19 cellular contexts compared by ENCODE assay signal in genomic region chr20:37833172-37833915, GRCh38.
DNase-seq lines count a peak whose midpoint lies in the region; ATAC-seq and TF ChIP-seq lines count a peak whose summit lies in the region.
"Had no signal": no experiment of that assay in that cellular context is flagged by ENCODE, and none has a peak within 500 bp of the region (broad histone marks: within the 10 kb centered on the region; RNA-seq: fewer than 3 reads in every experiment).

No MANE protein-coding gene starts in this region.

- CTCF ChIA-PET in activated naive CD4-positive, alpha-beta T cell treated with anti-CD3 and anti-CD28 coated beads for 36 hours (lab: Charles Lee): no interaction called here

- no peaks in the 10 kb centered on the region for H3K9me3 Mint-ChIP-seq in HFFc6
- no peaks in the 10 kb centered on the region for H3K9me3 Mint-ChIP-seq in activated naive CD4-positive, alpha-beta T cell treated with anti-CD3 and anti-CD28 coated beads for 36 hours
- H3K9me3 Mint-ChIP-seq: CD4-positive, alpha-beta T cell had no signal

- no peaks in the 10 kb centered on the region for H3F3A ChIP-seq in neural cell (ENCODE audit: insufficient read depth, low read length, poor library complexity, severe bottlenecking)

- H3K27me3 ChIP-seq in neural cell (ENCODE audit: insufficient read depth, low read depth, low read length): no peaks in the 10 kb centered on the region
- H3K27me3 ChIP-seq: SJSA1 had no signal

- H3K9me3 ChIP-seq in neural cell (ENCODE audit: low read length): no peaks in the 10 kb centered on the region
- H3K9me3 ChIP-seq: Caco-2, SJSA1 had no signal

- H3K4me2 ChIP-seq in neural cell (ENCODE audit: low read length): no peak overlapping the region

- no peak overlapping the region for H2AFZ ChIP-seq in neural cell (ENCODE audit: low read depth, low read length)
- H2AFZ ChIP-seq: GM23248 had no signal

- H3K9ac ChIP-seq in neural cell (ENCODE audit: low read length): no peak overlapping the region
- H3K9ac ChIP-seq: GM23248 had no signal

- no peaks in the 10 kb centered on the region for H3K36me3 Mint-ChIP-seq in HFFc6 (ENCODE audit: low read depth)
- H3K36me3 Mint-ChIP-seq in activated naive CD4-positive, alpha-beta T cell treated with anti-CD3 and anti-CD28 coated beads for 36 hours (ENCODE audit: low read depth): peaks cover 2% of the 10 kb centered on the region

- no peak for TF ChIP-seq RAD21 in neural cell (conservative IDR thresholded peaks at IDR 0.05)

- intact Hi-C loops in activated naive CD4-positive, alpha-beta T cell treated with anti-CD3 and anti-CD28 coated beads for 36 hours (cut with micrococcal nuclease): no loop called here

- H3K4me3 ChIP-seq in neural cell (ENCODE audit: low read length): no peak overlapping the region
- H3K4me3 ChIP-seq: GM23248, SJSA1 had no signal

- no peak overlapping the region for H3K27ac ChIP-seq in neural cell (ENCODE audit: low read length)
- H3K27ac ChIP-seq: GM23248, SJSA1 had no signal

- no peaks in the 10 kb centered on the region for H3K79me2 ChIP-seq in neural cell (replicated peaks; ENCODE audit: insufficient read depth, low read length)

- H3K36me3 ChIP-seq in neural cell (ENCODE audit: insufficient read depth, low read length): no peaks in the 10 kb centered on the region
- H3K36me3 ChIP-seq: SJSA1 had no signal

- H4K20me1 ChIP-seq in neural cell (ENCODE audit: insufficient read depth): no peaks in the 10 kb centered on the region

- DNase-seq in NCI-H2227 treated with DMSO at 0.1 percent for 48 hours (lab: John Stamatoyannopoulos, UW) (peak; percentile 21), NCI-H2227 (lab: John Stamatoyannopoulos, UW; ENCODE audit: unreplicated experiment) (no peak), ELF-1 (ENCODE audit: low read depth, low spot score) (peak; percentile 74), cerebellar cortex (ENCODE audit: low spot score) (peak; percentile 76), HFFc6 (no peak)
- no peak for DNase-seq in activated naive CD4-positive, alpha-beta T cell treated with anti-CD3 and anti-CD28 coated beads for 36 hours
- DNase-seq: Caco-2; CD4-positive, alpha-beta T cell; GF-D8; GM23248; MM.1S; NCI-H1092; NCI-H146; NCI-H2081; NCI-H524 had no signal

- no peak overlapping the region for H3K27ac Mint-ChIP-seq in HFFc6
- H3K27ac Mint-ChIP-seq in activated naive CD4-positive, alpha-beta T cell treated with anti-CD3 and anti-CD28 coated beads for 36 hours: no peak overlapping the region
- H3K27ac Mint-ChIP-seq: CD4-positive, alpha-beta T cell had no signal

- H3K4me3 Mint-ChIP-seq in HFFc6: no peak overlapping the region
- H3K4me3 Mint-ChIP-seq in activated naive CD4-positive, alpha-beta T cell treated with anti-CD3 and anti-CD28 coated beads for 36 hours: no peak overlapping the region
- H3K4me3 Mint-ChIP-seq: CD4-positive, alpha-beta T cell had no signal

- no peak for TF ChIP-seq EP300 in neural cell (conservative IDR thresholded peaks at IDR 0.05; ENCODE audit: poor library complexity, severe bottlenecking)

- ATAC-seq in GM21619 (IDR thresholded peaks at IDR 0.05; ENCODE audit: unreplicated experiment): no peak
- ATAC-seq: HCT116 had no signal

- no peaks in the 10 kb centered on the region for H3K27me3 Mint-ChIP-seq in HFFc6 (ENCODE audit: insufficient read depth)
- H3K27me3 Mint-ChIP-seq in activated naive CD4-positive, alpha-beta T cell treated with anti-CD3 and anti-CD28 coated beads for 36 hours (ENCODE audit: low read depth): no peaks in the 10 kb centered on the region
- H3K27me3 Mint-ChIP-seq: CD4-positive, alpha-beta T cell had no signal

- TF ChIP-seq CTCF in neural cell (IDR thresholded peaks at IDR 0.05; ENCODE audit: poor library complexity, severe bottlenecking): peak; percentile 14
- no peak for TF ChIP-seq CTCF in HFFc6 (IDR thresholded peaks at IDR 0.05)

- H3K4me1 Mint-ChIP-seq in HFFc6 (ENCODE audit: low read depth): no peaks in the 10 kb centered on the region
- no peaks in the 10 kb centered on the region for H3K4me1 Mint-ChIP-seq in activated naive CD4-positive, alpha-beta T cell treated with anti-CD3 and anti-CD28 coated beads for 36 hours (ENCODE audit: low read depth)

- H3K9me2 ChIP-seq in neural cell (ENCODE audit: insufficient read depth, low read length): no peaks in the 10 kb centered on the region

TF ChIP-seq in neural cell, 6 proteins besides CTCF, POLR2A, EP300 and RAD21:
- TF ChIP-seq TAF1 (IDR thresholded peaks at IDR 0.05; ENCODE audit: low read depth) (no peak), SMC3 (conservative IDR thresholded peaks at IDR 0.05; ENCODE audit: poor library complexity) (no peak), MXI1 (conservative IDR thresholded peaks at IDR 0.05; ENCODE audit: poor library complexity, severe bottlenecking) (no peak), POLR2AphosphoS5 (IDR thresholded peaks at IDR 0.05) (no peak)
- TF ChIP-seq, protein P1, sequence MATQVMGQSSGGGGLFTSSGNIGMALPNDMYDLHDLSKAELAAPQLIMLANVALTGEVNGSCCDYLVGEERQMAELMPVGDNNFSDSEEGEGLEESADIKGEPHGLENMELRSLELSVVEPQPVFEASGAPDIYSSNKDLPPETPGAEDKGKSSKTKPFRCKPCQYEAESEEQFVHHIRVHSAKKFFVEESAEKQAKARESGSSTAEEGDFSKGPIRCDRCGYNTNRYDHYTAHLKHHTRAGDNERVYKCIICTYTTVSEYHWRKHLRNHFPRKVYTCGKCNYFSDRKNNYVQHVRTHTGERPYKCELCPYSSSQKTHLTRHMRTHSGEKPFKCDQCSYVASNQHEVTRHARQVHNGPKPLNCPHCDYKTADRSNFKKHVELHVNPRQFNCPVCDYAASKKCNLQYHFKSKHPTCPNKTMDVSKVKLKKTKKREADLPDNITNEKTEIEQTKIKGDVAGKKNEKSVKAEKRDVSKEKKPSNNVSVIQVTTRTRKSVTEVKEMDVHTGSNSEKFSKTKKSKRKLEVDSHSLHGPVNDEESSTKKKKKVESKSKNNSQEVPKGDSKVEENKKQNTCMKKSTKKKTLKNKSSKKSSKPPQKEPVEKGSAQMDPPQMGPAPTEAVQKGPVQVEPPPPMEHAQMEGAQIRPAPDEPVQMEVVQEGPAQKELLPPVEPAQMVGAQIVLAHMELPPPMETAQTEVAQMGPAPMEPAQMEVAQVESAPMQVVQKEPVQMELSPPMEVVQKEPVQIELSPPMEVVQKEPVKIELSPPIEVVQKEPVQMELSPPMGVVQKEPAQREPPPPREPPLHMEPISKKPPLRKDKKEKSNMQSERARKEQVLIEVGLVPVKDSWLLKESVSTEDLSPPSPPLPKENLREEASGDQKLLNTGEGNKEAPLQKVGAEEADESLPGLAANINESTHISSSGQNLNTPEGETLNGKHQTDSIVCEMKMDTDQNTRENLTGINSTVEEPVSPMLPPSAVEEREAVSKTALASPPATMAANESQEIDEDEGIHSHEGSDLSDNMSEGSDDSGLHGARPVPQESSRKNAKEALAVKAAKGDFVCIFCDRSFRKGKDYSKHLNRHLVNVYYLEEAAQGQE (IDR thresholded peaks at IDR 0.05; ENCODE audit: borderline replicate concordance): no peak
TF ChIP-seq in neural cell: peak in this region for 0.

Comparison
In these comparisons a context has a peak if more than half of its experiments do, and no peak if none do; other contexts are left out.
1. DNase-seq: peak in NCI-H2227 treated with DMSO at 0.1 percent for 48 hours (single experiment), ELF-1 (single experiment) and cerebellar cortex (single experiment); none in NCI-H2227 (single experiment), HFFc6 (single experiment) and activated naive CD4-positive, alpha-beta T cell treated with anti-CD3 and anti-CD28 coated beads for 36 hours (single experiment).